1 cellular context compared by ENCODE assay signal in genomic region chr6:5067305-5067704, GRCh38.
TF ChIP-seq lines count a peak whose summit lies in the region.

No MANE protein-coding gene starts in this region.

TF ChIP-seq in H1, 55 proteins besides CTCF, POLR2A, EP300 and RAD21:
- TF ChIP-seq YY1 (IDR thresholded peaks at IDR 0.05; ENCODE audit: low read depth, low read length) (peak; percentile 68), KDM1A (IDR thresholded peaks at IDR 0.05; ENCODE audit: borderline replicate concordance, low read length) (no peak)
